Comparison of ENCODE assay signal across 3 cellular contexts in genomic region chr12:38926501-38926900, GRCh38.
"Had no signal": no experiment of that assay in that cellular context is flagged by ENCODE, and none has a peak within 500 bp of the region (broad histone marks: within the 10 kb centered on the region; RNA-seq: fewer than 3 reads in every experiment).

No MANE protein-coding gene starts in this region.

- DNase-seq: GDM1, GF-D8 had no signal

- H3K4me3 ChIP-seq: GM12878 had no signal
